Comparison of ENCODE assay signal across 38 cellular contexts in genomic region chrX:70279081-70279480, GRCh38. TPM values are rescaled to one million over a fixed set of nuclear protein-coding genes. Genes with fewer than 3 reads are reported as not detected.
A peak's percentile ranks its signal among the peaks of the same experiment; 100 is the strongest.
DNase-seq lines count a peak whose midpoint lies in the region; ATAC-seq lines count a peak whose summit lies in the region.
"Had no signal": no experiment of that assay in that cellular context is flagged by ENCODE, and none has a peak within 500 bp of the region (broad histone marks: within the 10 kb centered on the region; RNA-seq: fewer than 3 reads in every experiment).

No MANE protein-coding gene starts in this region.

- ATAC-seq in HG03469 (IDR thresholded peaks at IDR 0.05; ENCODE audit: unreplicated experiment): no peak
- ATAC-seq: A549; CD8-positive, alpha-beta T cell had no signal

- peak; percentile 53 for DNase-seq in NCI-H82 (lab: John Stamatoyannopoulos, UW)
- no peak for DNase-seq in NCI-H82 treated with DMSO at 0.1 percent for 48 hours (lab: John Stamatoyannopoulos, UW; ENCODE audit: unreplicated experiment)
- peak; percentile 84 to 90 for DNase-seq in NCI-H524 (lab: John Stamatoyannopoulos, UW)
- peak; percentile 90 for DNase-seq in NCI-H524 treated with DMSO at 0.1 percent for 48 hours (lab: John Stamatoyannopoulos, UW)
- DNase-seq in SJCRH30: peak; percentile 51 to 76
- no peak for DNase-seq in GOT3 (lab: John Stamatoyannopoulos, UW)
- no peak for DNase-seq in activated CD4-positive, alpha-beta memory T cell treated with anti-CD3 and anti-CD28 coated beads, Interleukin-2, amount 10 ng/mL, durations not matched to agents 7 days and 5 days
- DNase-seq: 8988T; ACHN; AML-193; BE2C; C1 segment of cervical spinal cord; Caco-2; Calu3; CD4-positive, alpha-beta memory T cell; CD4-positive, alpha-beta T cell; CD4-positive, CD25-positive, alpha-beta regulatory T cell; CD8-positive, alpha-beta memory T cell; CD8-positive, alpha-beta T cell; COR-L47; DMS 273 treated with DMSO at 0.1 percent for 48 hours; DMS153; DMS53; DMS79; DMS79 treated with DMSO at 0.1 percent for 48 hours; DND-41; EL had no signal

- peaks cover 8% of the 10 kb centered on the region for H3K36me3 Mint-ChIP-seq in activated CD4-positive, alpha-beta memory T cell treated with anti-CD3 and anti-CD28 coated beads, Interleukin-2, amount 10 ng/mL, durations not matched to agents 7 days and 5 days (ENCODE audit: low read depth)

- no peaks in the 10 kb centered on the region for H3K9me3 ChIP-seq in SJCRH30 (replicated peaks)
- H3K9me3 ChIP-seq: A549, BE2C, Caco-2 had no signal

- CTCF ChIA-PET in activated CD4-positive, alpha-beta memory T cell treated with anti-CD3 and anti-CD28 coated beads, Interleukin-2, amount 10 ng/mL, durations not matched to agents 7 days and 5 days (lab: Charles Lee): no interaction called here

- H3K4me3 Mint-ChIP-seq in activated CD4-positive, alpha-beta memory T cell treated with anti-CD3 and anti-CD28 coated beads, Interleukin-2, amount 10 ng/mL, durations not matched to agents 7 days and 5 days: no peak overlapping the region
- H3K4me3 Mint-ChIP-seq: B cell; CD14-positive monocyte; CD4-positive, alpha-beta memory T cell; CD4-positive, alpha-beta T cell; CD4-positive, CD25-positive, alpha-beta regulatory T cell; CD8-positive, alpha-beta memory T cell; CD8-positive, alpha-beta T cell had no signal

- no peaks in the 10 kb centered on the region for H3K27me3 Mint-ChIP-seq in activated CD4-positive, alpha-beta memory T cell treated with anti-CD3 and anti-CD28 coated beads, Interleukin-2, amount 10 ng/mL, durations not matched to agents 7 days and 5 days
- H3K27me3 Mint-ChIP-seq: B cell; CD4-positive, alpha-beta memory T cell; CD4-positive, alpha-beta T cell; CD4-positive, CD25-positive, alpha-beta regulatory T cell had no signal

- H3K4me1 Mint-ChIP-seq in activated CD4-positive, alpha-beta memory T cell treated with anti-CD3 and anti-CD28 coated beads, Interleukin-2, amount 10 ng/mL, durations not matched to agents 7 days and 5 days: no peaks in the 10 kb centered on the region
- H3K4me1 Mint-ChIP-seq: B cell; CD14-positive monocyte; CD4-positive, alpha-beta memory T cell; CD4-positive, CD25-positive, alpha-beta regulatory T cell; CD8-positive, alpha-beta memory T cell had no signal

- no peak overlapping the region for H3K4me3 ChIP-seq in SJCRH30
- H3K4me3 ChIP-seq: A549; BLaER1; BLaER1 treated with 17β-estradiol and CSF1 and Interleukin-3, amounts not matched to agents 10 nM and 100 nM had no signal

- POLR2A ChIA-PET in activated CD4-positive, alpha-beta memory T cell treated with anti-CD3 and anti-CD28 coated beads, Interleukin-2, amount 10 ng/mL, durations not matched to agents 7 days and 5 days (lab: Charles Lee): interaction anchor here (1.6 kb wide), 1 partner anchor 11 kb away, joined by 4 read pairs; the partner anchor contains the start of genes KIF4A and PDZD11

- H3K36me3 ChIP-seq in SJCRH30: no peaks in the 10 kb centered on the region
- H3K36me3 ChIP-seq: BE2C, BLaER1 had no signal

- no peaks in the 10 kb centered on the region for H3K27me3 ChIP-seq in SJCRH30
- H3K27me3 ChIP-seq: BE2C had no signal

- H3K9me3 Mint-ChIP-seq in activated CD4-positive, alpha-beta memory T cell treated with anti-CD3 and anti-CD28 coated beads, Interleukin-2, amount 10 ng/mL, durations not matched to agents 7 days and 5 days: no peaks in the 10 kb centered on the region
- H3K9me3 Mint-ChIP-seq: CD4-positive, alpha-beta memory T cell; CD4-positive, alpha-beta T cell; CD4-positive, CD25-positive, alpha-beta regulatory T cell; CD8-positive, alpha-beta memory T cell; CD8-positive, alpha-beta T cell had no signal

- H3K4me1 ChIP-seq in SJCRH30: peaks cover 14% of the 10 kb centered on the region
- H3K4me1 ChIP-seq: A549; BE2C; BLaER1; BLaER1 treated with 17β-estradiol and CSF1 and Interleukin-3, amounts not matched to agents 10 nM and 100 nM; Caco-2 had no signal

- H3K27ac Mint-ChIP-seq in activated CD4-positive, alpha-beta memory T cell treated with anti-CD3 and anti-CD28 coated beads, Interleukin-2, amount 10 ng/mL, durations not matched to agents 7 days and 5 days: no peak overlapping the region
- H3K27ac Mint-ChIP-seq: B cell; CD14-positive monocyte; CD4-positive, alpha-beta memory T cell; CD4-positive, alpha-beta T cell; CD8-positive, alpha-beta memory T cell; CD8-positive, alpha-beta T cell had no signal

- peak overlapping the region; percentile 10; the same call in 1 of the 2 replicates for H3K27ac ChIP-seq in SJCRH30
- H3K27ac ChIP-seq: 22Rv1; A549; BLaER1; BLaER1 treated with 17β-estradiol and CSF1 and Interleukin-3, amounts not matched to agents 10 nM and 100 nM; C4-2B had no signal

RNA-seq across cellular contexts. Expression of gene RAB41, which starts 2.9 kb away (rescaled TPM):
- not detected in 2 replicates for total RNA-seq in SJCRH30 (2014; rRNA removed; shearing (Covaris generic))
- not detected for total RNA-seq in activated CD4-positive, alpha-beta memory T cell treated with anti-CD3 and anti-CD28 coated beads, Interleukin-2, amount 10 ng/mL, durations not matched to agents 7 days and 5 days
- total RNA-seq: A172; A673; B cell; Caco-2; Calu3; CD4-positive, alpha-beta memory T cell; CD4-positive, alpha-beta T cell; CD4-positive, CD25-positive, alpha-beta regulatory T cell; CD8-positive, alpha-beta memory T cell; CD8-positive, alpha-beta T cell; Daoy had no signal

RNA-seq across cellular contexts. Expression of gene PDZD11, which starts 10.6 kb away (rescaled TPM):
- 86.5 and 91.6 TPM in 2 replicates for total RNA-seq in SJCRH30 (2014; rRNA removed; shearing (Covaris generic))
- 10 to 100 TPM; 36.3 to 38.8 TPM for total RNA-seq in activated CD4-positive, alpha-beta memory T cell treated with anti-CD3 and anti-CD28 coated beads, Interleukin-2, amount 10 ng/mL, durations not matched to agents 7 days and 5 days

RNA-seq across cellular contexts. Expression of gene KIF4A, which starts 10.8 kb away (rescaled TPM):
- total RNA-seq in SJCRH30 (2014; rRNA removed; shearing (Covaris generic)): 60.9 and 63.1 TPM in 2 replicates
- total RNA-seq in activated CD4-positive, alpha-beta memory T cell treated with anti-CD3 and anti-CD28 coated beads, Interleukin-2, amount 10 ng/mL, durations not matched to agents 7 days and 5 days: 10 to 100 TPM; 33.3 to 34.0 TPM
- total RNA-seq: CD8-positive, alpha-beta T cell had no signal

RNA-seq across cellular contexts. Expression of gene ARR3, which starts 10.9 kb away (rescaled TPM):
- total RNA-seq in SJCRH30 (2014; rRNA removed; shearing (Covaris generic)): not detected in 2 replicates
- not detected for total RNA-seq in activated CD4-positive, alpha-beta memory T cell treated with anti-CD3 and anti-CD28 coated beads, Interleukin-2, amount 10 ng/mL, durations not matched to agents 7 days and 5 days
- total RNA-seq: A172; A673; B cell; Caco-2; Calu3; CD4-positive, alpha-beta memory T cell; CD4-positive, alpha-beta T cell; CD4-positive, CD25-positive, alpha-beta regulatory T cell; CD8-positive, alpha-beta memory T cell; CD8-positive, alpha-beta T cell; Daoy had no signal

RNA-seq across cellular contexts. Expression of gene P2RY4, which starts 19.1 kb away (rescaled TPM):
- total RNA-seq in SJCRH30 (2014; rRNA removed; shearing (Covaris generic)): 0.22 TPM in 1 of 2 replicates, not detected in the other
- under 1 TPM; 0.15 to 0.35 TPM for total RNA-seq in activated CD4-positive, alpha-beta memory T cell treated with anti-CD3 and anti-CD28 coated beads, Interleukin-2, amount 10 ng/mL, durations not matched to agents 7 days and 5 days
- total RNA-seq: A172; A673; Calu3; CD8-positive, alpha-beta T cell; Daoy had no signal

Comparison
In these comparisons a context has a peak if more than half of its experiments do, and no peak if none do; other contexts are left out.
1. DNase-seq: peak in NCI-H82 (single experiment), NCI-H524 (2 of 2), NCI-H524 treated with DMSO at 0.1 percent for 48 hours (single experiment) and SJCRH30 (2 of 2); none in NCI-H82 treated with DMSO at 0.1 percent for 48 hours (single experiment), GOT3 (single experiment) and activated CD4-positive, alpha-beta memory T cell treated with anti-CD3 and anti-CD28 coated beads, Interleukin-2, amount 10 ng/mL, durations not matched to agents 7 days and 5 days (single experiment).